1 cellular context compared by ENCODE assay signal in genomic region chr16:30526823-30527634, GRCh38.
TF ChIP-seq lines count a peak whose summit lies in the region.

No MANE protein-coding gene starts in this region.

TF ChIP-seq in K562, 482 proteins besides CTCF, POLR2A, EP300 and RAD21 (continued from another document and continues in another):
- TF ChIP-seq ZNF133 (CRISPR knock-in tag; IDR thresholded peaks at IDR 0.05) (no peak), RFX7 (CRISPR knock-in tag; IDR thresholded peaks at IDR 0.05) (0 out of 2 replicates have a peak, but pooled peaks have one; percentile 17), FOXA3 (CRISPR knock-in tag; conservative IDR thresholded peaks at IDR 0.05 in 1 of 2, IDR thresholded peaks at IDR 0.05 in 1 of 2) (peak in 1 of 2 experiments; percentile 44; a peak in 1 of 4 replicates), ATF1 (CRISPR knock-in tag; IDR thresholded peaks at IDR 0.05) (no peak), ATF1 (tag; IDR thresholded peaks at IDR 0.05) (peak; percentile 56), NR2C2 (CRISPR knock-in tag; IDR thresholded peaks at IDR 0.05) (peak; percentile 58), NR2C2 (tag; IDR thresholded peaks at IDR 0.05) (peak; percentile 97), TRIM24 (IDR thresholded peaks at IDR 0.05) (peak in 1 of 2 experiments; percentile 69; a peak in 1 of 4 replicates), PHF20 (IDR thresholded peaks at IDR 0.05; ENCODE audit: partially characterized antibody) (peak; percentile 19), TCFL5 (CRISPR knock-in tag; conservative IDR thresholded peaks at IDR 0.05) (no peak), ZNF589 (CRISPR knock-in tag; IDR thresholded peaks at IDR 0.05; ENCODE audit: low read depth) (no peak), ZMIZ1 (IDR thresholded peaks at IDR 0.05; ENCODE audit: low read depth in 2 of 2, low read length in 2 of 2) (no peak; a peak in 1 of 4 replicates), CHD7 (IDR thresholded peaks at IDR 0.05; ENCODE audit: low read depth, low read length) (peak; percentile 16), NRF1 (conservative IDR thresholded peaks at IDR 0.05 in 1 of 2, IDR thresholded peaks at IDR 0.05 in 1 of 2) (peak; percentile 84 to 85), PTBP1 (IDR thresholded peaks at IDR 0.05; ENCODE audit: low read depth, low read length) (no peak), ZBTB12 (CRISPR knock-in tag; IDR thresholded peaks at IDR 0.05) (no peak), L3MBTL2 (IDR thresholded peaks at IDR 0.05) (peak; percentile 54), SAP30 (IDR thresholded peaks at IDR 0.05; ENCODE audit: borderline replicate concordance, insufficient read depth, low read depth, low read length, poor library complexity, severe bottlenecking) (no peak), NCOA6 (IDR thresholded peaks at IDR 0.05) (no peak), GATAD2A (IDR thresholded peaks at IDR 0.05) (no peak), ZNF75A (CRISPR knock-in tag; IDR thresholded peaks at IDR 0.05) (no peak), ZNF79 (CRISPR knock-in tag; IDR thresholded peaks at IDR 0.05; ENCODE audit: low read depth) (no peak), BRD4 (IDR thresholded peaks at IDR 0.05) (peak; percentile 76; the same call in 1 of the 2 replicates), USF2 (CRISPR knock-in tag; IDR thresholded peaks at IDR 0.05) (peak; percentile 35; the same call in 1 of the 2 replicates), BHLHE40 (IDR thresholded peaks at IDR 0.05; ENCODE audit: low read length) (peak; percentile 83), CC2D1A (IDR thresholded peaks at IDR 0.05) (no peak), XRCC3 (IDR thresholded peaks at IDR 0.05) (no peak), ZNF280A (IDR thresholded peaks at IDR 0.05; ENCODE audit: low read depth, partially characterized antibody) (no peak), FOXJ3 (CRISPR knock-in tag; IDR thresholded peaks at IDR 0.05) (no peak), POLR3G (IDR thresholded peaks at IDR 0.05; ENCODE audit: extremely low read depth, insufficient read length, insufficient replicate concordance) (no peak), HDGF (IDR thresholded peaks at IDR 0.05) (no peak), ZNF586 (CRISPR knock-in tag; conservative IDR thresholded peaks at IDR 0.05) (no peak), ZSCAN29 (IDR thresholded peaks at IDR 0.05) (no peak), ZNF699 (CRISPR knock-in tag; IDR thresholded peaks at IDR 0.05; ENCODE audit: insufficient replicate concordance) (no peak), MECOM (CRISPR knock-in tag; IDR thresholded peaks at IDR 0.05) (no peak), ZNF57 (CRISPR knock-in tag; IDR thresholded peaks at IDR 0.05) (no peak; the same call in 1 of the 2 replicates), SP2 (IDR thresholded peaks at IDR 0.05; ENCODE audit: extremely low read depth, low read depth, low read length, poor library complexity, severe bottlenecking) (peak; percentile 98), BCOR (IDR thresholded peaks at IDR 0.05) (peak; percentile 18; the same call in 1 of the 2 replicates), GTF2F1 (IDR thresholded peaks at IDR 0.05; ENCODE audit: low read depth, low read length) (no peak), PHF21A (IDR thresholded peaks at IDR 0.05; ENCODE audit: borderline replicate concordance, low read depth) (no peak), MEIS2 (IDR thresholded peaks at IDR 0.05; ENCODE audit: partially characterized antibody) (no peak), RBM15 (IDR thresholded peaks at IDR 0.05; ENCODE audit: insufficient read depth, low read length) (no peak), SMARCA4 (IDR thresholded peaks at IDR 0.05) (no peak), TFAP4 (CRISPR knock-in tag; IDR thresholded peaks at IDR 0.05; ENCODE audit: borderline replicate concordance) (peak; percentile 80), FOXA1 (IDR thresholded peaks at IDR 0.05; ENCODE audit: borderline replicate concordance) (no peak), CHD4 (IDR thresholded peaks at IDR 0.05; ENCODE audit: insufficient read depth, insufficient replicate concordance, low read depth, low read length, poor library complexity, severe bottlenecking) (no peak), ZNF23 (CRISPR knock-in tag; IDR thresholded peaks at IDR 0.05) (no peak), ZBTB2 (IDR thresholded peaks at IDR 0.05) (no peak), SP1 (CRISPR knock-in tag; IDR thresholded peaks at IDR 0.05) (peak; percentile 73; the same call in 1 of the 2 replicates), SRSF3 (IDR thresholded peaks at IDR 0.05; ENCODE audit: insufficient read depth, low read length) (no peak)
